8 cellular contexts compared by ENCODE assay signal in genomic region chr7:24979863-24980694, GRCh38. TPM values are rescaled to one million over a fixed set of nuclear protein-coding genes. Genes with fewer than 3 reads are reported as not detected.
A peak's percentile ranks its signal among the peaks of the same experiment; 100 is the strongest.
DNase-seq lines count a peak whose midpoint lies in the region; ATAC-seq and TF ChIP-seq lines count a peak whose summit lies in the region.

A gene with protein sequence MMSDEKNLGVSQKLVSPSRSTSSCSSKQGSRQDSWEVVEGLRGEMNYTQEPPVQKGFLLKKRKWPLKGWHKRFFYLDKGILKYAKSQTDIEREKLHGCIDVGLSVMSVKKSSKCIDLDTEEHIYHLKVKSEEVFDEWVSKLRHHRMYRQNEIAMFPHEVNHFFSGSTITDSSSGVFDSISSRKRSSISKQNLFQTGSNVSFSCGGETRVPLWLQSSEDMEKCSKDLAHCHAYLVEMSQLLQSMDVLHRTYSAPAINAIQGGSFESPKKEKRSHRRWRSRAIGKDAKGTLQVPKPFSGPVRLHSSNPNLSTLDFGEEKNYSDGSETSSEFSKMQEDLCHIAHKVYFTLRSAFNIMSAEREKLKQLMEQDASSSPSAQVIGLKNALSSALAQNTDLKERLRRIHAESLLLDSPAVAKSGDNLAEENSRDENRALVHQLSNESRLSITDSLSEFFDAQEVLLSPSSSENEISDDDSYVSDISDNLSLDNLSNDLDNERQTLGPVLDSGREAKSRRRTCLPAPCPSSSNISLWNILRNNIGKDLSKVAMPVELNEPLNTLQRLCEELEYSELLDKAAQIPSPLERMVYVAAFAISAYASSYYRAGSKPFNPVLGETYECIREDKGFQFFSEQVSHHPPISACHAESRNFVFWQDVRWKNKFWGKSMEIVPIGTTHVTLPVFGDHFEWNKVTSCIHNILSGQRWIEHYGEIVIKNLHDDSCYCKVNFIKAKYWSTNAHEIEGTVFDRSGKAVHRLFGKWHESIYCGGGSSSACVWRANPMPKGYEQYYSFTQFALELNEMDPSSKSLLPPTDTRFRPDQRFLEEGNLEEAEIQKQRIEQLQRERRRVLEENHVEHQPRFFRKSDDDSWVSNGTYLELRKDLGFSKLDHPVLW (minus strand): TSS chr7:24980178. CDS start chr7:24892472, 87,706 bp downstream.

- intact Hi-C loops in testis (cut with DNase I; ENCODE audit: low total_unique reads), result no loop called here

- peaks cover 19% of the 10 kb centered on the region for H3K27me3 Mint-ChIP-seq in activated naive CD4-positive, alpha-beta T cell treated with anti-CD3 and anti-CD28 coated beads, Interleukin-2, amount 10 ng/mL, durations not matched to agents 7 days and 5 days

- H3K27ac Mint-ChIP-seq in activated naive CD4-positive, alpha-beta T cell treated with anti-CD3 and anti-CD28 coated beads, Interleukin-2, amount 10 ng/mL, durations not matched to agents 7 days and 5 days, result peak within 1 kb of the TSS; percentile 92

- peaks cover 62% of the 10 kb centered on the region for H3K4me1 Mint-ChIP-seq in activated naive CD4-positive, alpha-beta T cell treated with anti-CD3 and anti-CD28 coated beads, Interleukin-2, amount 10 ng/mL, durations not matched to agents 7 days and 5 days

- POLR2A ChIA-PET in HEK293 (lab: Yijun Ruan, JAX), result interaction anchor here (0.9 to 2.1 kb wide), 8 partner anchors 8 to 239 kb away, joined by 3 to 11 read pairs (median 3); partner anchors contain the start of gene CYCS

- peak within 1 kb of the TSS; percentile 79 for H3K9ac ChIP-seq in SK-N-MC (ENCODE audit: insufficient read length)

- CTCF ChIA-PET in HEK293 (lab: Yijun Ruan, JAX), result interaction anchor here (0.6 to 3.0 kb wide), 24 partner anchors 14 to 1250 kb away, joined by 3 to 14 read pairs (median 4); no protein-coding TSS in a partner anchor
- CTCF ChIA-PET in activated naive CD4-positive, alpha-beta T cell treated with anti-CD3 and anti-CD28 coated beads, Interleukin-2, amount 10 ng/mL, durations not matched to agents 7 days and 5 days (lab: Charles Lee), result interaction anchor here (0.7 to 6.8 kb wide), 28 partner anchors 12 to 223 kb away, joined by 3 to 82 read pairs (median 6); no protein-coding TSS in a partner anchor

- H3K27me3 ChIP-seq in testis, result no peaks in the 10 kb centered on the region

- peak within 1 kb of the TSS; percentile 81 for H3K4me3 ChIP-seq in HEK293 (ENCODE audit: low read depth, low read length)
- peak within 1 kb of the TSS; percentile 93 for H3K4me3 ChIP-seq in SK-N-MC
- peak within 1 kb of the TSS; percentile 64 to 71 for H3K4me3 ChIP-seq in testis

- peak within 1 kb of the TSS; percentile 87 for H3K27ac ChIP-seq in HEK293 (ENCODE audit: extremely low read depth, low read depth, low read length)
- no peak within 1 kb of the TSS for H3K27ac ChIP-seq in SK-N-MC
- peak within 1 kb of the TSS; percentile 0 to 77 for H3K27ac ChIP-seq in testis

- H3K9me3 ChIP-seq in HEK293 (ENCODE audit: control insufficient read depth, insufficient read depth, low read depth, low read length) (no peaks in the 10 kb centered on the region), SK-N-MC (ENCODE audit: low read depth, low read length) (no peaks in the 10 kb centered on the region), testis (no peaks in the 10 kb centered on the region)

- H3K4me1 ChIP-seq in HEK293 (ENCODE audit: control insufficient read depth, insufficient read depth, low read length), result peaks cover 2% of the 10 kb centered on the region; the same call in 1 of the 2 replicates
- peaks cover 13% of the 10 kb centered on the region for H3K4me1 ChIP-seq in testis

- no peak for TF ChIP-seq POLR2A in testis (IDR thresholded peaks at IDR 0.05)

- DNase-seq in GM03348 (ENCODE audit: low spot score), result peak; percentile 99
- peak; percentile 82 for DNase-seq in MV-4-11 (lab: John Stamatoyannopoulos, UW)
- DNase-seq in SK-N-MC (ENCODE audit: low read depth, low spot score), result peak; percentile 81
- DNase-seq in activated naive CD4-positive, alpha-beta T cell treated with anti-CD3 and anti-CD28 coated beads, Interleukin-2, amount 10 ng/mL, durations not matched to agents 7 days and 5 days, result peak; percentile 97
- DNase-seq in glomerular endothelial cell (ENCODE audit: extremely low read depth, low read depth, low spot score), result no peak
- peak; percentile 78 for DNase-seq in omental fat pad (ENCODE audit: low spot score)
- DNase-seq in testis, result peak; percentile 96

- peak within 1 kb of the TSS; percentile 85 for H3K4me3 Mint-ChIP-seq in activated naive CD4-positive, alpha-beta T cell treated with anti-CD3 and anti-CD28 coated beads, Interleukin-2, amount 10 ng/mL, durations not matched to agents 7 days and 5 days

- H3K36me3 ChIP-seq in HEK293 (ENCODE audit: control insufficient read depth in 2 of 2, insufficient read depth in 1 of 2, low read length in 2 of 2), result no peaks in the 10 kb centered on the region
- no peaks in the 10 kb centered on the region for H3K36me3 ChIP-seq in SK-N-MC (ENCODE audit: insufficient read depth, low read length)
- no peaks in the 10 kb centered on the region for H3K36me3 ChIP-seq in testis (ENCODE audit: low read depth, missing control alignments)

- H3K9me3 Mint-ChIP-seq in activated naive CD4-positive, alpha-beta T cell treated with anti-CD3 and anti-CD28 coated beads, Interleukin-2, amount 10 ng/mL, durations not matched to agents 7 days and 5 days, result no peaks in the 10 kb centered on the region

- ATAC-seq in omental fat pad (ENCODE audit: low FRiP score), result peak; percentile 94

- 0 to 1% methylated on average over 24 to 76 of the region's 81 CpGs for WGBS in testis, 2 donors

- peaks cover 34% of the 10 kb centered on the region for H3K36me3 Mint-ChIP-seq in activated naive CD4-positive, alpha-beta T cell treated with anti-CD3 and anti-CD28 coated beads, Interleukin-2, amount 10 ng/mL, durations not matched to agents 7 days and 5 days

- TF ChIP-seq CTCF in HEK293 (tag by site-specific recombination; IDR thresholded peaks at IDR 0.05), result no peak
- TF ChIP-seq CTCF in omental fat pad (IDR thresholded peaks at IDR 0.05), result no peak
- no peak for TF ChIP-seq CTCF in testis (IDR thresholded peaks at IDR 0.05)

TF ChIP-seq in HEK293, 187 proteins besides CTCF, POLR2A, EP300 and RAD21 (continues in another document):
- TF ChIP-seq ZNF510 (tag by site-specific recombination; IDR thresholded peaks at IDR 0.05; ENCODE audit: insufficient replicate concordance) (no peak), ZNF792 (tag by site-specific recombination; IDR thresholded peaks at IDR 0.05) (no peak), KLF9 (tag by site-specific recombination; IDR thresholded peaks at IDR 0.05; ENCODE audit: low read depth) (peak; percentile 36; the same call in 1 of the 2 replicates), ZNF433 (tag by site-specific recombination; IDR thresholded peaks at IDR 0.05; ENCODE audit: low read depth) (no peak), ZXDB (tag by site-specific recombination; IDR thresholded peaks at IDR 0.05) (no peak; the same call in 1 of the 2 replicates), ZNF416 (tag by site-specific recombination; IDR thresholded peaks at IDR 0.05) (no peak), ZNF48 (tag by site-specific recombination; IDR thresholded peaks at IDR 0.05) (no peak), ZNF211 (tag by site-specific recombination; IDR thresholded peaks at IDR 0.05; ENCODE audit: low read depth) (no peak), ZNF302 (tag by site-specific recombination; IDR thresholded peaks at IDR 0.05; ENCODE audit: low read depth) (no peak), ZIC2 (tag by site-specific recombination; IDR thresholded peaks at IDR 0.05) (peak; percentile 76), ZFP3 (tag by site-specific recombination; IDR thresholded peaks at IDR 0.05; ENCODE audit: low read depth) (no peak), ZNF155 (tag by site-specific recombination; IDR thresholded peaks at IDR 0.05) (no peak), ZNF473 (tag by site-specific recombination; IDR thresholded peaks at IDR 0.05) (no peak), ZFP69B (tag by site-specific recombination; IDR thresholded peaks at IDR 0.05) (no peak), ZNF654 (tag by site-specific recombination; IDR thresholded peaks at IDR 0.05; ENCODE audit: low read depth) (no peak), ZNF521 (tag by site-specific recombination; IDR thresholded peaks at IDR 0.05) (no peak), ZNF169 (tag by site-specific recombination; IDR thresholded peaks at IDR 0.05) (no peak), ZNF76 (tag by site-specific recombination; IDR thresholded peaks at IDR 0.05; ENCODE audit: borderline replicate concordance, low read depth) (no peak), ZNF37A (tag by site-specific recombination; IDR thresholded peaks at IDR 0.05) (no peak), ZNF558 (tag by site-specific recombination; IDR thresholded peaks at IDR 0.05) (no peak), ZNF426 (tag by site-specific recombination; IDR thresholded peaks at IDR 0.05) (no peak), ZNF311 (tag by site-specific recombination; IDR thresholded peaks at IDR 0.05; ENCODE audit: borderline replicate concordance) (no peak), ZNF354C (tag by site-specific recombination; IDR thresholded peaks at IDR 0.05; ENCODE audit: borderline replicate concordance, low read depth) (no peak)
- TF ChIP-seq, protein P1, sequence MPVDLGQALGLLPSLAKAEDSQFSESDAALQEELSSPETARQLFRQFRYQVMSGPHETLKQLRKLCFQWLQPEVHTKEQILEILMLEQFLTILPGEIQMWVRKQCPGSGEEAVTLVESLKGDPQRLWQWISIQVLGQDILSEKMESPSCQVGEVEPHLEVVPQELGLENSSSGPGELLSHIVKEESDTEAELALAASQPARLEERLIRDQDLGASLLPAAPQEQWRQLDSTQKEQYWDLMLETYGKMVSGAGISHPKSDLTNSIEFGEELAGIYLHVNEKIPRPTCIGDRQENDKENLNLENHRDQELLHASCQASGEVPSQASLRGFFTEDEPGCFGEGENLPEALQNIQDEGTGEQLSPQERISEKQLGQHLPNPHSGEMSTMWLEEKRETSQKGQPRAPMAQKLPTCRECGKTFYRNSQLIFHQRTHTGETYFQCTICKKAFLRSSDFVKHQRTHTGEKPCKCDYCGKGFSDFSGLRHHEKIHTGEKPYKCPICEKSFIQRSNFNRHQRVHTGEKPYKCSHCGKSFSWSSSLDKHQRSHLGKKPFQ (tag by site-specific recombination; IDR thresholded peaks at IDR 0.05), result no peak
- TF ChIP-seq, protein P2, sequence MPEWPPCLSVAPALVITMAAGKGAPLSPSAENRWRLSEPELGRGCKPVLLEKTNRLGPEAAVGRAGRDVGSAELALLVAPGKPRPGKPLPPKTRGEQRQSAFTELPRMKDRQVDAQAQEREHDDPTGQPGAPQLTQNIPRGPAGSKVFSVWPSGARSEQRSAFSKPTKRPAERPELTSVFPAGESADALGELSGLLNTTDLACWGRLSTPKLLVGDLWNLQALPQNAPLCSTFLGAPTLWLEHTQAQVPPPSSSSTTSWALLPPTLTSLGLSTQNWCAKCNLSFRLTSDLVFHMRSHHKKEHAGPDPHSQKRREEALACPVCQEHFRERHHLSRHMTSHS (tag by site-specific recombination; IDR thresholded peaks at IDR 0.05), result no peak

RNA-seq across cellular contexts. Expression of the gene that starts here (rescaled TPM):
- total RNA-seq in glomerular endothelial cell, result 21.1 and 22.5 TPM in 2 replicates
- total RNA-seq in omental fat pad, result 1 to 10 TPM; 4.3 to 8.6 (median 7.1) TPM
- total RNA-seq in testis, result 1 to 10 TPM; 6.9 to 9.4 TPM
- polyA plus RNA-seq in testis (ENCODE audit: insufficient read depth, low read depth, low replicate concordance), result 5.6 TPM
